In genomic region chr1:225820522-225821120, GRCh38 we compare ENCODE assay signal across 18 cellular contexts. TPM values are rescaled to one million over a fixed set of nuclear protein-coding genes. Genes with fewer than 3 reads are reported as not detected.
DNase-seq lines count a peak whose midpoint lies in the region; ATAC-seq, FAIRE-seq and TF ChIP-seq lines count a peak whose summit lies in the region.
"Had no signal": no experiment of that assay in that cellular context is flagged by ENCODE, and none has a peak within 500 bp of the region (broad histone marks: within the 10 kb centered on the region; RNA-seq: fewer than 3 reads in every experiment).

No MANE protein-coding gene starts in this region.

- H3K4me3 ChIP-seq in A549 (no peak overlapping the region), LNCaP clone FGC (ENCODE audit: low read depth, low read length) (no peak overlapping the region), body of pancreas (no peak overlapping the region)
- H3K4me3 ChIP-seq: neural progenitor cell, right atrium auricular region had no signal

- H3K9me3 ChIP-seq in A549 (no peaks in the 10 kb centered on the region), body of pancreas (no peaks in the 10 kb centered on the region)
- H3K9me3 ChIP-seq: right atrium auricular region had no signal

- intact Hi-C loops in body of pancreas (cut with DNase I) = no loop called here

- CTCF ChIA-PET in A549 (lab: Yijun Ruan, JAX) = interaction anchor here (1.2 to 2.8 kb wide), 4 partner anchors 20 to 346 kb away, joined by 3 to 18 read pairs (median 6); partner anchors contain the start of gene SRP9

- H3K27ac ChIP-seq in A549 (peak overlapping the region; percentile 43 to 66; a peak in 5 of 6 replicates), body of pancreas (peak overlapping the region in 3 of 4 donors; percentile 28 to 49 (median 41))
- H3K27ac ChIP-seq: neural progenitor cell had no signal

- TF ChIP-seq EP300 in A549 (IDR thresholded peaks at IDR 0.05) = no peak

- no peak for TF ChIP-seq RAD21 in A549 (conservative IDR thresholded peaks at IDR 0.05 in 1 of 2, IDR thresholded peaks at IDR 0.05 in 1 of 2)

- H3K4me1 ChIP-seq in A549 (peaks cover 59% of the 10 kb centered on the region), body of pancreas (peaks cover 98% of the 10 kb centered on the region)

- DNase-seq in A549 (ENCODE audit: low read depth in 1 of 2, low spot score in 1 of 2) (no peak), LNCaP clone FGC (ENCODE audit: low read depth) (peak; percentile 97), body of pancreas (peak in 3 of 4 donors; percentile 49 to 67 (median 56)), NAMALWA (ENCODE audit: low spot score) (no peak), T1000 (lab: John Stamatoyannopoulos, UW) (no peak), GF-D8 (lab: John Stamatoyannopoulos, UW) (no peak), NOMO-1 treated with DMSO at 0.1 percent for 48 hours (lab: John Stamatoyannopoulos, UW; ENCODE audit: unreplicated experiment) (no peak)
- DNase-seq: activated CD4-positive, alpha-beta memory T cell treated with anti-CD3 and anti-CD28 coated beads, Interleukin-2, amount 10 ng/mL, durations not matched to agents 7 days and 5 days; activated T-cell treated with anti-CD3 and anti-CD28 coated beads, Interleukin-2, amount 50 U/mL, for 48 hours; COR-L47; islet precursor cell; MM.1S; NCI-H2107; NCI-H82 had no signal

- WGBS in A549 (ENCODE audit: missing lambda C conversion rate) = 68% methylated on average over 5 of the region's 5 CpGs
- WGBS in body of pancreas, 2 donors = 55 to 63% methylated on average over 5 of the region's 5 CpGs

- TF ChIP-seq CTCF in A549 (IDR thresholded peaks at IDR 0.05) (no peak), LNCaP clone FGC (IDR thresholded peaks at IDR 0.05; ENCODE audit: control insufficient read depth, extremely low read depth, insufficient read depth) (no peak), body of pancreas (IDR thresholded peaks at IDR 0.05) (no peak), nephron (IDR thresholded peaks at IDR 0.05; ENCODE audit: unreplicated experiment in 3 of 3) (no peak)

- H3K4me2 ChIP-seq in A549 = peak overlapping the region; percentile 43
- H3K4me2 ChIP-seq: neural progenitor cell had no signal

- FAIRE-seq in A549 (lab: Jason Lieb, UNC) = no peak

- H3K27me3 Mint-ChIP-seq in nephron (ENCODE audit: low read depth) = no peaks in the 10 kb centered on the region
- H3K27me3 Mint-ChIP-seq: activated naive CD8-positive, alpha-beta T cell had no signal

- ATAC-seq in A549 = no peak
- ATAC-seq in body of pancreas = no peak

- H3K9me3 Mint-ChIP-seq in nephron = no peaks in the 10 kb centered on the region
- H3K9me3 Mint-ChIP-seq: activated CD4-positive, alpha-beta memory T cell treated with anti-CD3 and anti-CD28 coated beads, Interleukin-2, amount 10 ng/mL, durations not matched to agents 7 days and 5 days; neural progenitor cell had no signal

- no peaks in the 10 kb centered on the region for H3K27me3 ChIP-seq in body of pancreas
- H3K27me3 ChIP-seq: neural progenitor cell, right atrium auricular region had no signal

- peak overlapping the region; percentile 33 to 73 (median 64) for H3K27ac Mint-ChIP-seq in nephron
- H3K27ac Mint-ChIP-seq: activated CD4-positive, alpha-beta memory T cell treated with anti-CD3 and anti-CD28 coated beads, Interleukin-2, amount 10 ng/mL, durations not matched to agents 7 days and 5 days; activated naive CD8-positive, alpha-beta T cell; neural progenitor cell had no signal

- H3K4me3 Mint-ChIP-seq in nephron = no peak overlapping the region
- H3K4me3 Mint-ChIP-seq: activated CD4-positive, alpha-beta memory T cell treated with anti-CD3 and anti-CD28 coated beads, Interleukin-2, amount 10 ng/mL, durations not matched to agents 7 days and 5 days; activated naive CD8-positive, alpha-beta T cell; neural progenitor cell had no signal

- H3K36me3 Mint-ChIP-seq in nephron (ENCODE audit: low read depth) = peaks cover 17% of the 10 kb centered on the region
- H3K36me3 Mint-ChIP-seq: neural progenitor cell had no signal

- POLR2A ChIA-PET in A549 (lab: Yijun Ruan, JAX) = interaction anchor here (0.7 kb wide), 1 partner anchor 301 kb away, joined by 3 read pairs; no protein-coding TSS in a partner anchor

- TF ChIP-seq POLR2A in A549 (IDR thresholded peaks at IDR 0.05; ENCODE audit: low read length) (no peak), body of pancreas (IDR thresholded peaks at IDR 0.05) (no peak)

- H3K36me3 ChIP-seq in body of pancreas (replicated peaks in 1 of 2; ENCODE audit: insufficient read depth in 1 of 2, low read depth in 2 of 2) = no peaks in the 10 kb centered on the region
- H3K36me3 ChIP-seq: neural progenitor cell, right atrium auricular region had no signal

- peaks cover 79% of the 10 kb centered on the region for H3K4me1 Mint-ChIP-seq in nephron

TF ChIP-seq in A549, 52 proteins besides CTCF, POLR2A, EP300 and RAD21:
- TF ChIP-seq HOXA7 (CRISPR knock-in tag; IDR thresholded peaks at IDR 0.05) (no peak), ZFP36 (IDR thresholded peaks at IDR 0.05; ENCODE audit: borderline replicate concordance, partially characterized antibody) (no peak), RCOR1 (IDR thresholded peaks at IDR 0.05; ENCODE audit: low read depth, low read length) (no peak), REST (IDR thresholded peaks at IDR 0.05) (no peak), CEBPB (IDR thresholded peaks at IDR 0.05) (no peak), USF2 (IDR thresholded peaks at IDR 0.05) (no peak), CHD2 (IDR thresholded peaks at IDR 0.05; ENCODE audit: low read length, partially characterized antibody) (no peak)
TF ChIP-seq in A549: peak in this region for 0.

RNA-seq across cellular contexts. Expression of gene EPHX1, which starts 10.7 kb away (rescaled TPM):
- polyA plus RNA-seq in A549 (2011; rRNA removed) (150 and 212 TPM in 2 replicates), A549 (2017; fragmentation: RNase III; extraction: RNeasy Plus Mini Kit Qiagen cat#74134 plus additional on column Dnase treatment) (195 to 279 TPM (median 252 TPM) in 3 replicates)
- 144 and 155 TPM in 2 replicates for polyA plus RNA-seq in A549 (2012; cell fraction: cytosol; rRNA removed)
- 129 and 138 TPM in 2 replicates for polyA plus RNA-seq in A549 (2012; cell fraction: nucleus; rRNA removed)
- polyA minus RNA-seq in A549 (2011; rRNA and poly(A)+ RNA removed) = 117 and 122 TPM in 2 replicates
- total RNA-seq in body of pancreas = 100 to 1,000 TPM; 109 to 136 TPM

RNA-seq across cellular contexts. Expression of gene SRP9, which starts 43.0 kb away (rescaled TPM):
- polyA plus RNA-seq in A549 (2011; rRNA removed) = 512 and 629 TPM in 2 replicates
- 172 and 189 TPM in 2 replicates for polyA plus RNA-seq in A549 (2012; cell fraction: cytosol; rRNA removed)
- polyA plus RNA-seq in A549 (2012; cell fraction: nucleus; rRNA removed) = 80.1 and 189 TPM in 2 replicates
- 341 to 356 TPM (median 352 TPM) in 3 replicates for polyA plus RNA-seq in A549 (2017; fragmentation: RNase III; extraction: RNeasy Plus Mini Kit Qiagen cat#74134 plus additional on column Dnase treatment)
- polyA minus RNA-seq in A549 (2011; rRNA and poly(A)+ RNA removed) = 144 and 217 TPM in 2 replicates
- 10 to 100 TPM; 48.5 to 86.6 TPM for total RNA-seq in body of pancreas

Comparison
In these comparisons a context has a peak if more than half of its experiments do, and no peak if none do; other contexts are left out.
1. DNase-seq: peak in LNCaP clone FGC (single experiment) and body of pancreas (3 of 4); none in A549 (0 of 2), NAMALWA (single experiment), T1000 (single experiment), GF-D8 (single experiment) and NOMO-1 treated with DMSO at 0.1 percent for 48 hours (single experiment).